In genomic region chr10:36801660-36802059, GRCh38 we compare ENCODE assay signal across 14 cellular contexts.
"Had no signal": no experiment of that assay in that cellular context is flagged by ENCODE, and none has a peak within 500 bp of the region (broad histone marks: within the 10 kb centered on the region; RNA-seq: fewer than 3 reads in every experiment).

No MANE protein-coding gene starts in this region.

- DNase-seq: activated B cell treated with CpG ODN at 0.5 μM for 24 hours; activated CD4-positive, alpha-beta T cell treated with anti-CD3 and anti-CD28 coated beads, Interleukin-2, amount 10 ng/mL, durations not matched to agents 7 days and 5 days; activated CD8-positive, alpha-beta memory T cell treated with anti-CD3 and anti-CD28 coated beads for 24 hours; activated naive CD4-positive, alpha-beta T cell treated with Interleukin-2 at 50 U/mL for 16 hours; brain microvascular endothelial cell; foreskin fibroblast; immature natural killer cell; left cardiac atrium; stimulated activated CD4-positive, alpha-beta T cell treated with anti-CD3 and anti-CD28 coated beads, Interleukin-4, amount 100 ng/mL, for 1 hour; stimulated activated CD8-positive, alpha-beta memory T cell treated with anti-CD3 and anti-CD28 coated beads, Interleukin-4, amount 100 ng/mL, for 48 hours; stimulated activated naive CD8-positive, alpha-beta T cell treated with anti-CD3 and anti-CD28 coated beads, Interleukin-15, Interleukin-2, amounts not matched to agents 100 U/mL and 50 U/mL, for 24 hours; T-helper 1 cell; testis had no signal

- H3K27me3 ChIP-seq: brain microvascular endothelial cell, testis had no signal

- H3K9me3 ChIP-seq: testis had no signal

- H3K36me3 ChIP-seq: brain microvascular endothelial cell had no signal

- H3K27ac ChIP-seq: brain microvascular endothelial cell, testis had no signal

- ATAC-seq: esophagus mucosa; stimulated activated naive CD8-positive, alpha-beta T cell treated with anti-CD3 and anti-CD28 coated beads, Interleukin-15, Interleukin-2, amounts not matched to agents 100 U/mL and 50 U/mL, for 24 hours had no signal

- H3K4me1 ChIP-seq: testis had no signal

- H3K4me3 ChIP-seq: testis had no signal
